In the genomic region with DNA sequence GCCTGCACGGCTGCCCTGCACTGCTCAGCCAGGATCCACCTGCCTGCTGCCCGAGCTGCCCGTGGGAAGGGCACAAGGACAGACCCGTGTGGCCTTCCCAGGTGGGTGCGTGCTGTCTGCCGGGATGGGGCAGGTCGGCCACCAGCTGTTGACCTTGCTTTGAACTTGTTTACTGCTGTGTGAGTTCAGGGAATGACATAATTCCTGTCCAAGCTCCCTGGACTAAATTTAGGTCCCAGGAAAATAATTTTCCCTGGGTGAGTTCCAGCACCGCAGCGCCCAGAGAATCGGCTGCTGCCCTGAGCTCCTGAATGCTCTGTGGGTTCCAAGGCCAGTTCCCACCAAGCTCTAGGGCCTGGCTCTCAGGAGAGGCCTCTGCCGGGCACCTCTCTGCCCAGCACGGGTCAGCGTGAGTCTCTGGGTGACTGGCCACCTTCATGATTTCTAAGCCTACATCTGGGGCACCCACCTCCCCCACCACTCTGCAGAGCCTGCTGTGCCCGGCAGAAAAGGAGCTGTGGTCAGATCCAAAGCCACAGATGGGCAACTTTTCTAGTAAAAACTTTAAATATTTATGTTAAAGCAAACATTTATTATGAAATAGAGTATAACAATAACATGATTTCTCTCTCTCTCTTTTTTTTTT, we compare ENCODE assay signal across 13 cellular contexts. TPM values are rescaled to one million over a fixed set of nuclear protein-coding genes. Genes with fewer than 3 reads are reported as not detected.
A peak's percentile ranks its signal among the peaks of the same experiment; 100 is the strongest.
DNase-seq lines count a peak whose midpoint lies in the region; TF ChIP-seq lines count a peak whose summit lies in the region.
"Had no signal": no experiment of that assay in that cellular context is flagged by ENCODE, and none has a peak within 500 bp of the region (broad histone marks: within the 10 kb centered on the region; RNA-seq: fewer than 3 reads in every experiment).

No MANE protein-coding gene starts in this region.

- no peaks in the 10 kb centered on the region for H3K4me1 ChIP-seq in urinary bladder (ENCODE audit: insufficient read depth)

- H3K4me3 ChIP-seq in fibroblast of villous mesenchyme (ENCODE audit: low read depth, low read length) = no peak overlapping the region
- H3K4me3 ChIP-seq in urinary bladder (ENCODE audit: low read depth, low read length) = no peak overlapping the region
- H3K4me3 ChIP-seq: SJCRH30, skin epidermis had no signal

- peak overlapping the region; percentile 42 for H3K27ac ChIP-seq in urinary bladder (ENCODE audit: low read depth)
- H3K27ac ChIP-seq: SJCRH30, skin epidermis had no signal

- POLR2A ChIA-PET in HEK293T (lab: Yijun Ruan, JAX) = interaction anchor here (1.5 kb wide), 1 partner anchor 12 kb away, joined by 3 read pairs; no protein-coding TSS in a partner anchor

- no peak for TF ChIP-seq CTCF in fibroblast of villous mesenchyme (IDR thresholded peaks at IDR 0.05; ENCODE audit: insufficient read depth, low read depth, low read length)

- CTCF ChIA-PET in HEK293T (lab: Yijun Ruan, JAX) = interaction anchor here (0.8 kb wide), 1 partner anchor 72 kb away, joined by 3 read pairs; no protein-coding TSS in a partner anchor

- 27% methylated on average over 14 of the region's 14 CpGs for WGBS in urinary bladder

- DNase-seq in SHP77 treated with DMSO at 0.1 percent for 48 hours (lab: John Stamatoyannopoulos, UW) = peak; percentile 13
- DNase-seq in SHP77 (lab: John Stamatoyannopoulos, UW) = no peak
- peak; percentile 63 for DNase-seq in fibroblast of villous mesenchyme (ENCODE audit: low read depth)
- peak; percentile 91 for DNase-seq in myocyte (ENCODE audit: low read depth)
- no peak for DNase-seq in retina
- DNase-seq in superior temporal gyrus (ENCODE audit: extremely low spot score) = no peak
- DNase-seq in HEK293T (ENCODE audit: extremely low spot score) = no peak
- DNase-seq: effector CD8-positive, alpha-beta T cell; NCI-H1105 treated with DMSO at 0.1 percent for 48 hours; NCI-H526 treated with DMSO at 0.1 percent for 48 hours; SJCRH30 had no signal

- no peaks in the 10 kb centered on the region for H3K36me3 ChIP-seq in urinary bladder (ENCODE audit: insufficient read depth)
- H3K36me3 ChIP-seq: SJCRH30 had no signal

TF ChIP-seq in HEK293T, 16 proteins besides CTCF, POLR2A, EP300 and RAD21:
- no peak for TF ChIP-seq BHLHE40 (IDR thresholded peaks at IDR 0.05; ENCODE audit: borderline replicate concordance)
- TF ChIP-seq FOXK2 (IDR thresholded peaks at IDR 0.05) = no peak
- TF ChIP-seq TARDBP (IDR thresholded peaks at IDR 0.05) = no peak
- TF ChIP-seq ARNT (IDR thresholded peaks at IDR 0.05) = no peak
- no peak for TF ChIP-seq L3MBTL2 (conservative IDR thresholded peaks at IDR 0.05)
- no peak for TF ChIP-seq FOXA1 (IDR thresholded peaks at IDR 0.05)
- no peak for TF ChIP-seq LEF1 (IDR thresholded peaks at IDR 0.05; ENCODE audit: borderline replicate concordance)
- no peak for TF ChIP-seq CTBP1 (IDR thresholded peaks at IDR 0.05; ENCODE audit: borderline replicate concordance)
- TF ChIP-seq ZNF384 (IDR thresholded peaks at IDR 0.05) = no peak
- TF ChIP-seq SUZ12 (IDR thresholded peaks at IDR 0.05) = no peak

RNA-seq across cellular contexts. Expression of a gene that starts 27.2 kb away (rescaled TPM):
- total RNA-seq in fibroblast of villous mesenchyme (16.4 and 18.4 TPM in 2 replicates), myocyte (14.6 and 21.9 TPM in 2 replicates), urinary bladder (37.8 TPM)
- polyA plus RNA-seq in myocyte (2012) = 28.7 TPM
- polyA plus RNA-seq in urinary bladder = 67.9 TPM

RNA-seq across cellular contexts. Expression of a gene that starts 29.7 kb away (rescaled TPM):
- total RNA-seq in fibroblast of villous mesenchyme (3.9 TPM in 2 replicates), myocyte (14.0 and 17.2 TPM in 2 replicates), urinary bladder (7.8 TPM)
- polyA plus RNA-seq in myocyte (2012) = 7.7 TPM
- polyA plus RNA-seq in urinary bladder = 9.1 TPM

Comparison
In these comparisons a context has a peak if more than half of its experiments do, and no peak if none do; other contexts are left out.
1. DNase-seq: peak in SHP77 treated with DMSO at 0.1 percent for 48 hours (single experiment), fibroblast of villous mesenchyme (single experiment) and myocyte (single experiment); none in SHP77 (0 of 2), retina (single experiment), superior temporal gyrus (single experiment) and HEK293T (single experiment).